In genomic region chr6:31636698-31637596, GRCh38 we compare ENCODE assay signal across 15 cellular contexts. TPM values are rescaled to one million over a fixed set of nuclear protein-coding genes. Genes with fewer than 3 reads are reported as not detected.
DNase-seq lines count a peak whose midpoint lies in the region; ATAC-seq and TF ChIP-seq lines count a peak whose summit lies in the region.
"Had no signal": no experiment of that assay in that cellular context is flagged by ENCODE, and none has a peak within 500 bp of the region (broad histone marks: within the 10 kb centered on the region; RNA-seq: fewer than 3 reads in every experiment).

No MANE protein-coding gene starts in this region.

- no peaks in the 10 kb centered on the region for H3K9me3 Mint-ChIP-seq in endodermal cell
- no peaks in the 10 kb centered on the region for H3K9me3 Mint-ChIP-seq in CD8-positive, alpha-beta T cell
- H3K9me3 Mint-ChIP-seq: brain; stimulated activated naive CD8-positive, alpha-beta T cell treated with anti-CD3 and anti-CD28 coated beads, Interleukin-15, Interleukin-2, amounts not matched to agents 100 ng/mL and 50 ng/mL, for 24 hours had no signal

- H3K4me3 Mint-ChIP-seq in endodermal cell, result no peak overlapping the region
- H3K4me3 Mint-ChIP-seq in CD8-positive, alpha-beta T cell, result no peak overlapping the region
- H3K4me3 Mint-ChIP-seq: brain; stimulated activated naive CD8-positive, alpha-beta T cell treated with anti-CD3 and anti-CD28 coated beads, Interleukin-15, Interleukin-2, amounts not matched to agents 100 ng/mL and 50 ng/mL, for 24 hours had no signal

- peak overlapping the region; percentile 62 for H3K27ac ChIP-seq in cardiac muscle cell
- no peak overlapping the region for H3K27ac ChIP-seq in right atrium auricular region
- H3K27ac ChIP-seq in endodermal cell (ENCODE audit: low read depth, low read length), result no peak overlapping the region
- no peak overlapping the region for H3K27ac ChIP-seq in CD8-positive, alpha-beta T cell (ENCODE audit: low read depth, low read length)
- H3K27ac ChIP-seq in suprapubic skin, result no peak overlapping the region
- H3K27ac ChIP-seq in gastrocnemius medialis, result peak overlapping the region in 1 of 4 donors; percentile 31

- 93% methylated on average over 17 to 26 of the region's 27 CpGs for WGBS in endodermal cell (ENCODE audit: insufficient coverage in 1 of 2, insufficient read length in 1 of 2), 2 experiments
- WGBS in suprapubic skin, result 82% methylated on average over 27 of the region's 27 CpGs

- DNase-seq in cardiac muscle cell (ENCODE audit: low read depth in 1 of 2, low spot score in 1 of 2) (no peak), right atrium auricular region (ENCODE audit: low spot score) (no peak), RPMI7951 (ENCODE audit: low read depth) (peak; percentile 18), endodermal cell (no peak), GM10266 (ENCODE audit: extremely low spot score) (no peak), suprapubic skin (ENCODE audit: low spot score in 2 of 2) (no peak), gastrocnemius medialis (no peak)
- DNase-seq in CD8-positive, alpha-beta T cell, result no peak
- DNase-seq: activated gamma-delta T cell; DMS153; effector CD4-positive, alpha-beta T cell; NCI-H187 treated with DMSO at 0.1 percent for 48 hours; NCI-H510A treated with DMSO at 0.1 percent for 48 hours had no signal

- H3K9ac ChIP-seq in endodermal cell (ENCODE audit: extremely low read depth, low read length, poor library complexity, severe bottlenecking), result no peak overlapping the region

- H3K4me3 ChIP-seq in cardiac muscle cell (no peak overlapping the region), right atrium auricular region (no peak overlapping the region), endodermal cell (ENCODE audit: low read length) (no peak overlapping the region), suprapubic skin (no peak overlapping the region), gastrocnemius medialis (no peak overlapping the region)
- no peak overlapping the region for H3K4me3 ChIP-seq in CD8-positive, alpha-beta T cell (ENCODE audit: low read depth, low read length)

- H3K4me1 Mint-ChIP-seq in endodermal cell, result no peaks in the 10 kb centered on the region
- H3K4me1 Mint-ChIP-seq in CD8-positive, alpha-beta T cell (ENCODE audit: low read depth), result no peaks in the 10 kb centered on the region

- H3K27ac Mint-ChIP-seq in endodermal cell, result peak overlapping the region; percentile 59
- H3K27ac Mint-ChIP-seq in CD8-positive, alpha-beta T cell, result no peak overlapping the region
- H3K27ac Mint-ChIP-seq: stimulated activated naive CD8-positive, alpha-beta T cell treated with anti-CD3 and anti-CD28 coated beads, Interleukin-15, Interleukin-2, amounts not matched to agents 100 ng/mL and 50 ng/mL, for 24 hours had no signal

- H3K27me3 ChIP-seq in cardiac muscle cell, result no peaks in the 10 kb centered on the region
- no peaks in the 10 kb centered on the region for H3K27me3 ChIP-seq in right atrium auricular region
- H3K27me3 ChIP-seq in endodermal cell (ENCODE audit: control insufficient read depth, insufficient read depth, low read length, poor library complexity, severe bottlenecking), result no peaks in the 10 kb centered on the region
- H3K27me3 ChIP-seq in CD8-positive, alpha-beta T cell (ENCODE audit: insufficient read depth, low read length), result no peaks in the 10 kb centered on the region
- no peaks in the 10 kb centered on the region for H3K27me3 ChIP-seq in suprapubic skin
- no peaks in the 10 kb centered on the region for H3K27me3 ChIP-seq in gastrocnemius medialis

- in situ Hi-C loops in gastrocnemius medialis (cut with MboI; ENCODE audit: low sequenced_read_pairs in 4 of 4), result no loop called here

- intact Hi-C loops in CD8-positive, alpha-beta T cell (cut with DNase I, micrococcal nuclease), result no loop called here
- intact Hi-C loops in gastrocnemius medialis (cut with DNase I; ENCODE audit: low total_unique reads), result no loop called here

- CTCF ChIA-PET in CD8-positive, alpha-beta T cell (lab: Charles Lee), result no interaction called here

- no peaks in the 10 kb centered on the region for H3K9me3 ChIP-seq in cardiac muscle cell (ENCODE audit: low read depth)
- no peaks in the 10 kb centered on the region for H3K9me3 ChIP-seq in right atrium auricular region
- no peaks in the 10 kb centered on the region for H3K9me3 ChIP-seq in endodermal cell (ENCODE audit: control insufficient read depth, low read length)
- no peaks in the 10 kb centered on the region for H3K9me3 ChIP-seq in CD8-positive, alpha-beta T cell (ENCODE audit: low read length)
- H3K9me3 ChIP-seq in suprapubic skin, result no peaks in the 10 kb centered on the region
- H3K9me3 ChIP-seq in gastrocnemius medialis, result no peaks in the 10 kb centered on the region

- H3K4me1 ChIP-seq in cardiac muscle cell (ENCODE audit: low read depth) (no peaks in the 10 kb centered on the region), right atrium auricular region (no peaks in the 10 kb centered on the region), endodermal cell (ENCODE audit: control insufficient read depth, insufficient read depth, low read length) (no peaks in the 10 kb centered on the region), suprapubic skin (no peaks in the 10 kb centered on the region), gastrocnemius medialis (no peaks in the 10 kb centered on the region)
- H3K4me1 ChIP-seq in CD8-positive, alpha-beta T cell (ENCODE audit: insufficient read depth, low read length), result no peaks in the 10 kb centered on the region

- no peaks in the 10 kb centered on the region for H3K27me3 Mint-ChIP-seq in endodermal cell (ENCODE audit: insufficient read depth)
- H3K27me3 Mint-ChIP-seq in CD8-positive, alpha-beta T cell (ENCODE audit: low read depth), result no peaks in the 10 kb centered on the region
- H3K27me3 Mint-ChIP-seq: stimulated activated naive CD8-positive, alpha-beta T cell treated with anti-CD3 and anti-CD28 coated beads, Interleukin-15, Interleukin-2, amounts not matched to agents 100 ng/mL and 50 ng/mL, for 24 hours had no signal

- H3K36me3 ChIP-seq in cardiac muscle cell (peaks cover 93% of the 10 kb centered on the region), right atrium auricular region (peaks cover 100% of the 10 kb centered on the region), endodermal cell (ENCODE audit: control insufficient read depth, insufficient read depth, low read length) (peaks cover 98% of the 10 kb centered on the region), suprapubic skin (peaks cover 99% of the 10 kb centered on the region), gastrocnemius medialis (peaks cover 7 to 96% of the 10 kb centered on the region in 2 donors)
- H3K36me3 ChIP-seq in CD8-positive, alpha-beta T cell (ENCODE audit: insufficient read depth, low read length), result peaks cover 60% of the 10 kb centered on the region

- TF ChIP-seq POLR2A in suprapubic skin (IDR thresholded peaks at IDR 0.05), result no peak
- no peak for TF ChIP-seq POLR2A in gastrocnemius medialis (IDR thresholded peaks at IDR 0.05)

- TF ChIP-seq CTCF in cardiac muscle cell (IDR thresholded peaks at IDR 0.05; ENCODE audit: low read depth, low read length) (no peak), right atrium auricular region (IDR thresholded peaks at IDR 0.05) (no peak), endodermal cell (conservative IDR thresholded peaks at IDR 0.05) (no peak), GM10266 (IDR thresholded peaks at IDR 0.05; ENCODE audit: control insufficient read depth, insufficient read depth, low read depth, missing control alignments) (no peak), suprapubic skin (IDR thresholded peaks at IDR 0.05) (no peak), gastrocnemius medialis (IDR thresholded peaks at IDR 0.05 in 4 of 5, conservative IDR thresholded peaks at IDR 0.05 in 1 of 5) (no peak)
- no peak for TF ChIP-seq CTCF in CD8-positive, alpha-beta T cell (IDR thresholded peaks at IDR 0.05)

- H3K36me3 Mint-ChIP-seq in endodermal cell (ENCODE audit: low read depth), result peaks cover 85% of the 10 kb centered on the region
- H3K36me3 Mint-ChIP-seq in CD8-positive, alpha-beta T cell, result peaks cover 93% of the 10 kb centered on the region

- no peak for ATAC-seq in CD8-positive, alpha-beta T cell
- no peak for ATAC-seq in gastrocnemius medialis

- POLR2A ChIA-PET in CD8-positive, alpha-beta T cell (lab: Charles Lee), result no interaction called here

- no peak for TF ChIP-seq EP300 in suprapubic skin (IDR thresholded peaks at IDR 0.05)

RNA-seq across cellular contexts. Expression of gene BAG6, which starts 15.5 kb away (rescaled TPM):
- total RNA-seq in cardiac muscle cell, result 494 and 510 TPM in 2 replicates
- polyA plus RNA-seq in cardiac muscle cell, result 115 TPM in 2 replicates
- 100 to 1,000 TPM; 209 to 306 TPM for total RNA-seq in right atrium auricular region
- total RNA-seq in RPMI7951 (2014; rRNA removed; shearing (Covaris generic)), result 124 and 161 TPM in 2 replicates
- 100 to 1,000 TPM; 413 to 428 TPM for total RNA-seq in endodermal cell
- polyA plus RNA-seq in endodermal cell (2013, experiment 1 of 2), result 320 TPM
- polyA plus RNA-seq in endodermal cell (2013, experiment 2 of 2), result 283 TPM
- 100 to 1,000 TPM; 203 to 206 TPM for total RNA-seq in CD8-positive, alpha-beta T cell
- total RNA-seq in suprapubic skin, result 100 to 1,000 TPM; 239 to 360 (median 309) TPM
- total RNA-seq in gastrocnemius medialis, result 100 to 1,000 TPM; 305 to 509 (median 459) TPM

RNA-seq across cellular contexts. Expression of gene PRRC2A, which starts 16.4 kb away (rescaled TPM):
- total RNA-seq in cardiac muscle cell (144 and 208 TPM in 2 replicates), right atrium auricular region (10 to 100 TPM; 61.0 to 96.7 TPM), endodermal cell (100 to 1,000 TPM; 329 to 330 TPM), suprapubic skin (100 to 1,000 TPM; 100 to 163 (median 113) TPM), gastrocnemius medialis (10 to 100 TPM; 38.9 to 67.7 (median 52.0) TPM)
- 70.2 and 103 TPM in 2 replicates for polyA plus RNA-seq in cardiac muscle cell
- total RNA-seq in RPMI7951 (2014; rRNA removed; shearing (Covaris generic)), result 52.8 and 53.7 TPM in 2 replicates
- polyA plus RNA-seq in endodermal cell (2013, experiment 1 of 2), result 299 TPM
- polyA plus RNA-seq in endodermal cell (2013, experiment 2 of 2), result 263 TPM
- total RNA-seq in CD8-positive, alpha-beta T cell, result 100 to 1,000 TPM; 201 to 207 TPM

RNA-seq across cellular contexts. Expression of gene APOM, which starts 18.7 kb away (rescaled TPM):
- total RNA-seq in cardiac muscle cell (2.3 and 2.5 TPM in 2 replicates), right atrium auricular region (1 to 10 TPM; 1.0 to 1.2 TPM), endodermal cell (1 to 10 TPM; 1.6 to 3.2 TPM), suprapubic skin (1 to 10 TPM; 2.8 to 8.3 (median 6.1) TPM), gastrocnemius medialis (1 to 10 TPM; 1.8 to 7.9 (median 2.4) TPM)
- polyA plus RNA-seq in cardiac muscle cell, result 2.5 and 3.5 TPM in 2 replicates
- total RNA-seq in RPMI7951 (2014; rRNA removed; shearing (Covaris generic)), result 2.5 and 3.4 TPM in 2 replicates
- 6.1 TPM for polyA plus RNA-seq in endodermal cell (2013, experiment 1 of 2)
- polyA plus RNA-seq in endodermal cell (2013, experiment 2 of 2), result 6.9 TPM
- 1 to 10 TPM; 5.7 to 7.7 TPM for total RNA-seq in CD8-positive, alpha-beta T cell

RNA-seq across cellular contexts. Expression of gene AIF1, which starts 21.9 kb away (rescaled TPM):
- total RNA-seq in cardiac muscle cell (1.2 TPM in 1 of 2 replicates, not detected in the other), right atrium auricular region (10 to 100 TPM in 1 of 2 donors, 1 to 10 TPM in 1; 8.3 to 27.3 TPM), endodermal cell (1 to 10 TPM in 1 of 2 donors, under 1 TPM in 1; 0.70 to 1.7 TPM), suprapubic skin (10 to 100 TPM in 1 of 4 donors, 1 to 10 TPM in 3; 2.6 to 16.3 (median 5.8) TPM), gastrocnemius medialis (10 to 100 TPM in 1 of 4 donors, 1 to 10 TPM in 3; 4.3 to 11.0 (median 4.8) TPM)
- 1.4 and 1.6 TPM in 2 replicates for polyA plus RNA-seq in cardiac muscle cell
- total RNA-seq in RPMI7951 (2014; rRNA removed; shearing (Covaris generic)), result not detected in 2 replicates
- polyA plus RNA-seq in endodermal cell (2013, experiment 1 of 2), result 1.2 TPM
- polyA plus RNA-seq in endodermal cell (2013, experiment 2 of 2), result 0.66 TPM
- 10 to 100 TPM; 71.2 to 76.5 TPM for total RNA-seq in CD8-positive, alpha-beta T cell

RNA-seq across cellular contexts. Expression of gene C6orf47, which starts 23.6 kb away (rescaled TPM):
- total RNA-seq in cardiac muscle cell, result 24.5 and 27.4 TPM in 2 replicates
- polyA plus RNA-seq in cardiac muscle cell, result 22.0 and 29.2 TPM in 2 replicates
- total RNA-seq in right atrium auricular region, result 10 to 100 TPM; 17.8 to 19.2 TPM
- total RNA-seq in RPMI7951 (2014; rRNA removed; shearing (Covaris generic)), result 13.9 and 18.6 TPM in 2 replicates
- 10 to 100 TPM; 14.0 to 14.9 TPM for total RNA-seq in endodermal cell
- 9.6 TPM for polyA plus RNA-seq in endodermal cell (2013, experiment 1 of 2)
- 9.5 TPM for polyA plus RNA-seq in endodermal cell (2013, experiment 2 of 2)
- 10 to 100 TPM; 13.3 to 13.4 TPM for total RNA-seq in CD8-positive, alpha-beta T cell
- 10 to 100 TPM; 31.6 to 41.0 (median 38.1) TPM for total RNA-seq in suprapubic skin
- 10 to 100 TPM; 22.2 to 34.9 (median 26.8) TPM for total RNA-seq in gastrocnemius medialis
